In genomic region chr15:74460903-74461846, GRCh38 we compare ENCODE assay signal across 8 cellular contexts. TPM values are rescaled to one million over a fixed set of nuclear protein-coding genes. Genes with fewer than 3 reads are reported as not detected.
A peak's percentile ranks its signal among the peaks of the same experiment; 100 is the strongest.
DNase-seq lines count a peak whose midpoint lies in the region; ATAC-seq and TF ChIP-seq lines count a peak whose summit lies in the region.

Gene UBL7 (minus strand): TSS chr15:74461160. CDS start chr15:74458867, 2,293 bp downstream.

- peak within 1 kb of the TSS; percentile 84 to 95 for H4K8ac ChIP-seq in IMR-90 (ENCODE audit: low read depth in 2 of 2, low read length in 2 of 2)

- ATAC-seq in GM21526 (IDR thresholded peaks at IDR 0.05; ENCODE audit: low FRiP score, unreplicated experiment) (peak; percentile 73), IMR-90 (ENCODE audit: low read depth) (peak; percentile 98)

- H3K27ac ChIP-seq in IMR-90 (ENCODE audit: insufficient read depth, low read length) = peak within 1 kb of the TSS; percentile 73

- H3K18ac ChIP-seq in IMR-90 (ENCODE audit: low read depth, low read length) = peak within 1 kb of the TSS; percentile 84

- no peaks in the 10 kb centered on the region for H3K9me1 ChIP-seq in IMR-90 (ENCODE audit: insufficient read depth, low read length)

- peak within 1 kb of the TSS; percentile 99 for H2AFZ ChIP-seq in IMR-90 (replicated peaks; ENCODE audit: low read length, poor library complexity)

- peak; percentile 96 for TF ChIP-seq POLR2A in IMR-90 (IDR thresholded peaks at IDR 0.05; ENCODE audit: low read depth, low read length)

- DNase-seq in DMS114 treated with DMSO at 0.1 percent for 48 hours (lab: John Stamatoyannopoulos, UW; ENCODE audit: unreplicated experiment) (peak; percentile 96), IMR-90 (peak; percentile 95), OCI-M1 (lab: John Stamatoyannopoulos, UW) (peak; percentile 99), activated T-cell treated with anti-CD3 and anti-CD28 coated beads for 24 hours (ENCODE audit: low read depth) (peak; percentile 97), epidermal melanocyte (ENCODE audit: insufficient read length, low spot score) (peak; percentile 80)
- DNase-seq in stimulated activated CD8-positive, alpha-beta memory T cell treated with anti-CD3 and anti-CD28 coated beads, Interleukin-4, amount 100 ng/mL, for 1 hour (ENCODE audit: low read depth in 2 of 2, low spot score in 1 of 2) = peak; percentile 93 to 95

- peak; percentile 28 for TF ChIP-seq CTCF in IMR-90 (conservative IDR thresholded peaks at IDR 0.05; ENCODE audit: low read depth, low read length)

- peak within 1 kb of the TSS; percentile 70 for H2BK5ac ChIP-seq in IMR-90 (ENCODE audit: low read depth, low read length, poor library complexity, severe bottlenecking)

- H2BK120ac ChIP-seq in IMR-90 (ENCODE audit: low read depth, low read length) = peak within 1 kb of the TSS; percentile 69

- H3K9me3 ChIP-seq in IMR-90 (ENCODE audit: control insufficient read depth, insufficient read depth, low read length) (no peaks in the 10 kb centered on the region), mononuclear cell (ENCODE audit: low read depth, low read length) (no peaks in the 10 kb centered on the region)

- peak within 1 kb of the TSS; percentile 83 for H4K91ac ChIP-seq in IMR-90 (ENCODE audit: insufficient read depth, low read depth, low read length)

- peak within 1 kb of the TSS; percentile 89 for H3K23ac ChIP-seq in IMR-90 (ENCODE audit: low read depth, low read length)

- peak within 1 kb of the TSS; percentile 39; the same call in 1 of the 3 replicates for H2BK15ac ChIP-seq in IMR-90 (ENCODE audit: low read depth, low read length)

- H3K79me1 ChIP-seq in IMR-90 (ENCODE audit: low read depth in 1 of 2, low read length in 2 of 2) = peaks cover 9 to 46% of the 10 kb centered on the region in 2 experiments

- POLR2A ChIA-PET in IMR-90 (lab: Charles Lee; ENCODE audit: unreplicated experiment) = interaction anchor here (0.8 kb wide), 1 partner anchor 158 kb away, joined by 4 read pairs; no protein-coding TSS in a partner anchor

- H4K5ac ChIP-seq in IMR-90 (ENCODE audit: low read depth, low read length) = peak within 1 kb of the TSS; percentile 86

- peaks cover 4% of the 10 kb centered on the region; the same call in 1 of the 2 replicates for H3K4me1 ChIP-seq in IMR-90 (ENCODE audit: control insufficient read depth, insufficient read depth, low read length)
- peaks cover 33% of the 10 kb centered on the region for H3K4me1 ChIP-seq in mononuclear cell (ENCODE audit: insufficient read depth, low read length)

- in situ Hi-C loops in IMR-90 (cut with MboI; ENCODE audit: low sequenced_read_pairs) = no loop called here

- H3K4me3 ChIP-seq in IMR-90 (ENCODE audit: insufficient read depth, low read depth, low read length) (peak within 1 kb of the TSS; percentile 84), mononuclear cell (ENCODE audit: low read length) (peak within 1 kb of the TSS; percentile 80)

- H3K56ac ChIP-seq in IMR-90 (ENCODE audit: extremely low read depth, insufficient read depth, low read length) = peak within 1 kb of the TSS; percentile 80

- H2AK9ac ChIP-seq in IMR-90 (replicated peaks; ENCODE audit: low read depth, low read length, poor library complexity) = peak within 1 kb of the TSS; percentile 92

- H4K20me1 ChIP-seq in IMR-90 (ENCODE audit: insufficient read depth, low read length) = no peaks in the 10 kb centered on the region

- peak within 1 kb of the TSS; percentile 91 for H3K9ac ChIP-seq in IMR-90 (ENCODE audit: low read depth, low read length)

- dilution Hi-C loops in IMR-90 (cut with HindIII; ENCODE audit: low sequenced_read_pairs, unreplicated experiment) = no loop called here

- peak within 1 kb of the TSS; percentile 90 for H3K14ac ChIP-seq in IMR-90 (replicated peaks; ENCODE audit: low read depth, low read length)

- H3K4ac ChIP-seq in IMR-90 (ENCODE audit: low read depth, low read length) = peak within 1 kb of the TSS; percentile 89

- H3K27me3 ChIP-seq in IMR-90 (ENCODE audit: control insufficient read depth, insufficient read depth, low read length) = no peaks in the 10 kb centered on the region
- no peaks in the 10 kb centered on the region for H3K27me3 ChIP-seq in mononuclear cell (ENCODE audit: insufficient read depth, low read length)

- peaks cover 4% of the 10 kb centered on the region; the same call in 1 of the 2 replicates for H3K36me3 ChIP-seq in IMR-90 (ENCODE audit: control insufficient read depth, insufficient read depth, low read length)

- H2AK5ac ChIP-seq in IMR-90 (ENCODE audit: low read depth, low read length) = peak within 1 kb of the TSS; percentile 41

- WGBS in IMR-90 (ENCODE audit: extremely low coverage in 2 of 2, insufficient read length in 1 of 2), 2 experiments = 3% methylated on average over 7 of the region's 53 CpGs; no CpG with 5 or more reads in 1 of the 2 experiments

- peak within 1 kb of the TSS; percentile 91 for H3K4me2 ChIP-seq in IMR-90 (ENCODE audit: low read depth, low read length)

- BruUV-seq in IMR-90 (replicated peaks; lab: Mats Ljungman, UMichigan) = TSS peak; percentile 66

- CTCF ChIA-PET in IMR-90 (lab: Yijun Ruan, JAX) = interaction anchor here (0.7 kb wide), 1 partner anchor 29 kb away, joined by 4 read pairs; no protein-coding TSS in a partner anchor

- peak within 1 kb of the TSS; percentile 37; the same call in 1 of the 2 replicates for H2BK20ac ChIP-seq in IMR-90 (ENCODE audit: low read depth, low read length)

- TF ChIP-seq RAD21 in IMR-90 (IDR thresholded peaks at IDR 0.05; ENCODE audit: low read length) = peak; percentile 53

- intact Hi-C loops in IMR-90 (cut with micrococcal nuclease) = loop anchor here (1.0 to 2.0 kb wide), 2 partner anchors 86 to 154 kb away; partner anchors contain the start of gene CLK3

TF ChIP-seq in IMR-90, 13 proteins besides CTCF, POLR2A, EP300 and RAD21:
- TF ChIP-seq MAZ (IDR thresholded peaks at IDR 0.05; ENCODE audit: borderline replicate concordance, low read depth, low read length) (peak; percentile 80; the same call in 1 of the 2 replicates), BHLHE40 (IDR thresholded peaks at IDR 0.05; ENCODE audit: low read depth, low read length) (no peak), RFX5 (IDR thresholded peaks at IDR 0.05; ENCODE audit: low read depth, low read length) (no peak), CHD1 (IDR thresholded peaks at IDR 0.05; ENCODE audit: low read depth, low read length) (no peak), MAFK (IDR thresholded peaks at IDR 0.05; ENCODE audit: low read depth, low read length) (no peak), RCOR1 (IDR thresholded peaks at IDR 0.05; ENCODE audit: insufficient replicate concordance, low read length) (no peak), SMC3 (IDR thresholded peaks at IDR 0.05; ENCODE audit: low read depth, low read length) (peak; percentile 40; the same call in 1 of the 2 replicates), MXI1 (IDR thresholded peaks at IDR 0.05; ENCODE audit: borderline replicate concordance, low read depth, low read length) (peak; percentile 39), FOS (IDR thresholded peaks at IDR 0.05; ENCODE audit: low read depth, low read length) (no peak), NFE2L2 (IDR thresholded peaks at IDR 0.05; ENCODE audit: low read depth, low read length) (no peak), CEBPB (IDR thresholded peaks at IDR 0.05; ENCODE audit: low read depth, low read length) (no peak)
- TF ChIP-seq, protein P1, sequence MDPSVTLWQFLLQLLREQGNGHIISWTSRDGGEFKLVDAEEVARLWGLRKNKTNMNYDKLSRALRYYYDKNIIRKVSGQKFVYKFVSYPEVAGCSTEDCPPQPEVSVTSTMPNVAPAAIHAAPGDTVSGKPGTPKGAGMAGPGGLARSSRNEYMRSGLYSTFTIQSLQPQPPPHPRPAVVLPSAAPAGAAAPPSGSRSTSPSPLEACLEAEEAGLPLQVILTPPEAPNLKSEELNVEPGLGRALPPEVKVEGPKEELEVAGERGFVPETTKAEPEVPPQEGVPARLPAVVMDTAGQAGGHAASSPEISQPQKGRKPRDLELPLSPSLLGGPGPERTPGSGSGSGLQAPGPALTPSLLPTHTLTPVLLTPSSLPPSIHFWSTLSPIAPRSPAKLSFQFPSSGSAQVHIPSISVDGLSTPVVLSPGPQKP (IDR thresholded peaks at IDR 0.05; ENCODE audit: borderline replicate concordance, low read depth, low read length) = 0 out of 2 replicates have a peak, but pooled peaks have one; percentile 46
- TF ChIP-seq, protein P2, sequence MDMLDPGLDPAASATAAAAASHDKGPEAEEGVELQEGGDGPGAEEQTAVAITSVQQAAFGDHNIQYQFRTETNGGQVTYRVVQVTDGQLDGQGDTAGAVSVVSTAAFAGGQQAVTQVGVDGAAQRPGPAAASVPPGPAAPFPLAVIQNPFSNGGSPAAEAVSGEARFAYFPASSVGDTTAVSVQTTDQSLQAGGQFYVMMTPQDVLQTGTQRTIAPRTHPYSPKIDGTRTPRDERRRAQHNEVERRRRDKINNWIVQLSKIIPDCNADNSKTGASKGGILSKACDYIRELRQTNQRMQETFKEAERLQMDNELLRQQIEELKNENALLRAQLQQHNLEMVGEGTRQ (IDR thresholded peaks at IDR 0.05; ENCODE audit: low read depth, low read length) = no peak

RNA-seq across cellular contexts. Expression of gene UBL7, which starts in this region (rescaled TPM):
- total RNA-seq in IMR-90 (2012; rRNA removed) = 57.8 and 68.1 TPM in 2 replicates
- 78.4 and 80.1 TPM in 2 replicates for polyA plus RNA-seq in IMR-90 (2012; rRNA removed)
- 64.2 and 85.0 TPM in 2 replicates for polyA plus RNA-seq in IMR-90 (2012; cell fraction: cytosol; rRNA removed)
- 21.3 and 32.0 TPM in 2 replicates for polyA plus RNA-seq in IMR-90 (2012; cell fraction: nucleus; rRNA removed; ENCODE audit: low replicate concordance)
- total RNA-seq in mononuclear cell = 23.1 TPM

Comparison
In these comparisons a context has a peak if more than half of its experiments do, and no peak if none do; other contexts are left out.
1. Peak in every context shown above with its lines: DNase-seq, ATAC-seq, H3K4me3 ChIP-seq and H3K27ac ChIP-seq.